1 cellular context compared by ENCODE assay signal in the genomic region with DNA sequence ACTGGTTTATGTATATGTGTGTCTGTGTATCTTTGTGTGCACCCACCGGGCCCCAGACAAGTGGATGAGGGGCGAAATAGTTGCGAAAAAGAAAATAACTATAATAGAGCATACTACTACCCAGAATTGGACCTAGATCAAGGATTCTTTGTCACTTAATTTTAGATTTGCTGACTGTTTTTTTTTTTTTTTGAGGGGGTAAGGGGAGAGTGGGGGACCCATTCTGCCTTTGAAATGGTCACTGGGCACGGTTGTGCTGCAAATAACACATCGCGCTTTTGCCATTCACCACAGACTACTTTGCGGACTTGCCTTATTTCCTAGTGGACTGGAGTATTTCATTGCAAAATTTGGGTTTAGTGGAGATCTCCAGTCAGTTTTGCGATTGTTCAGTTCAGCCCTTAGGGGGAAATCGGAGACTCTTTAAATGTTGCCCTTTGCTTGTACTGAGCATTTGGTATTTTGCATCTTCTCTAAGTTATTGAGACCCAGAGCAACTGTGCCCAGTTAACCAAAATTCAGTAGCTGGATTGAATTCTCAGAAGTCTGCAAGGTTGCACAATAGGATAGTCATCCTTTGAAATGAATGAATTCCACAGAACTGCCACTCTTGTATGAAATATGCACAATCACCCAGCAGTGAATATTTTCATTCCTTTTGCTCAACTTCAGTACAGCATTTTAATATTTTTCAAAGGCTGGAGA.
TF ChIP-seq lines count a peak whose summit lies in the region.

No MANE protein-coding gene starts in this region.

TF ChIP-seq in GM12878, 131 proteins besides CTCF, POLR2A, EP300 and RAD21 (continued from another document):
- TF ChIP-seq YY1 (IDR thresholded peaks at IDR 0.05; ENCODE audit: low read depth, low read length) (no peak), CBX5 (IDR thresholded peaks at IDR 0.05; ENCODE audit: low read depth) (no peak)
- TF ChIP-seq, protein P1, sequence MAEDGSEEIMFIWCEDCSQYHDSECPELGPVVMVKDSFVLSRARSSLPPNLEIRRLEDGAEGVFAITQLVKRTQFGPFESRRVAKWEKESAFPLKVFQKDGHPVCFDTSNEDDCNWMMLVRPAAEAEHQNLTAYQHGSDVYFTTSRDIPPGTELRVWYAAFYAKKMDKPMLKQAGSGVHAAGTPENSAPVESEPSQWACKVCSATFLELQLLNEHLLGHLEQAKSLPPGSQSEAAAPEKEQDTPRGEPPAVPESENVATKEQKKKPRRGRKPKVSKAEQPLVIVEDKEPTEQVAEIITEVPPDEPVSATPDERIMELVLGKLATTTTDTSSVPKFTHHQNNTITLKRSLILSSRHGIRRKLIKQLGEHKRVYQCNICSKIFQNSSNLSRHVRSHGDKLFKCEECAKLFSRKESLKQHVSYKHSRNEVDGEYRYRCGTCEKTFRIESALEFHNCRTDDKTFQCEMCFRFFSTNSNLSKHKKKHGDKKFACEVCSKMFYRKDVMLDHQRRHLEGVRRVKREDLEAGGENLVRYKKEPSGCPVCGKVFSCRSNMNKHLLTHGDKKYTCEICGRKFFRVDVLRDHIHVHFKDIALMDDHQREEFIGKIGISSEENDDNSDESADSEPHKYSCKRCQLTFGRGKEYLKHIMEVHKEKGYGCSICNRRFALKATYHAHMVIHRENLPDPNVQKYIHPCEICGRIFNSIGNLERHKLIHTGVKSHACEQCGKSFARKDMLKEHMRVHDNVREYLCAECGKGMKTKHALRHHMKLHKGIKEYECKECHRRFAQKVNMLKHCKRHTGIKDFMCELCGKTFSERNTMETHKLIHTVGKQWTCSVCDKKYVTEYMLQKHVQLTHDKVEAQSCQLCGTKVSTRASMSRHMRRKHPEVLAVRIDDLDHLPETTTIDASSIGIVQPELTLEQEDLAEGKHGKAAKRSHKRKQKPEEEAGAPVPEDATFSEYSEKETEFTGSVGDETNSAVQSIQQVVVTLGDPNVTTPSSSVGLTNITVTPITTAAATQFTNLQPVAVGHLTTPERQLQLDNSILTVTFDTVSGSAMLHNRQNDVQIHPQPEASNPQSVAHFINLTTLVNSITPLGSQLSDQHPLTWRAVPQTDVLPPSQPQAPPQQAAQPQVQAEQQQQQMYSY (CRISPR knock-in tag; IDR thresholded peaks at IDR 0.05): no peak
